ENCODE assay signal across 24 cellular contexts in the genomic region with DNA sequence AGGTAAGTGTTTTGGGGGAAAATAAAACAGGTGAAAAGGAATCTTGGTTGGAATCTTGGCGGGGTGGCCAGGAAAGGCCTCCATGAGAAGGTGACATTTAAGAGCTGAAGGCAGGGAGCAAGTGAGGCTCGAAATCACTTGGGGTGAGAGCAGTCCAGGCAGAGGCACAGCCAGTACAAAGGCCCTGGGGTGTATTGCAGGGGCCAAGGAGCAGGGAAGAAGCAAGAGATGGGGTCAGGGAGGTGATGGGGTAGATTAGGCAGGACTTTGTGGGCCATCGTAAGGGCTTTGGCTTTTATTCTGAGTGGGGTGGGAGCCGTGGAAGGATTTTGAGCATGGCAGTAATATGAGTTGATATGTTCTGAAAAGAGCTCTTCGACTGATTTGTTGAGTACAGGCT.
"Had no signal": no experiment of that assay in that cellular context is flagged by ENCODE, and none has a peak within 500 bp of the region (broad histone marks: within the 10 kb centered on the region; RNA-seq: fewer than 3 reads in every experiment).

No MANE protein-coding gene starts in this region.

- H3K27ac Mint-ChIP-seq: immature natural killer cell; memory B cell; nephron progenitor cell; neural progenitor cell; progenitor cell of endocrine pancreas; stimulated activated memory B cell treated with anti-CD40 and anti-IgM and Interleukin-4, amounts not matched to agents 10 μg/mL and 1 μg/mL and 100 μg/mL, for 72 hours had no signal

- H3K9ac ChIP-seq: neural progenitor cell had no signal

- H3K4me3 ChIP-seq: heart left ventricle, left ventricle myocardium inferior, neural progenitor cell, ovary, right atrium auricular region, right lobe of liver, smooth muscle cell, transverse colon, upper lobe of right lung, uterus had no signal

- H3K36me3 ChIP-seq: heart left ventricle, left ventricle myocardium inferior, neural progenitor cell, ovary, right atrium auricular region, right lobe of liver, transverse colon, upper lobe of right lung, uterus had no signal

- DNase-seq: heart left ventricle; hypothalamus; immature natural killer cell; left ventricle myocardium inferior; naive thymus-derived CD8-positive, alpha-beta T cell; nephron progenitor cell; ovary; right lobe of liver; stimulated activated CD4-positive, alpha-beta T cell treated with anti-CD3 and anti-CD28 coated beads, Interleukin-1b, Interleukin-23, amount 100 ng/mL, for 48 hours; stimulated activated CD4-positive, alpha-beta T cell treated with anti-CD3 and anti-CD28 coated beads, Interleukin-2, amount 100 ng/mL, for 48 hours; stimulated activated CD4-positive, alpha-beta T cell treated with anti-CD3 and anti-CD28 coated beads, Interleukin-4, amount 100 ng/mL, for 4 hours; stimulated activated CD8-positive, alpha-beta memory T cell treated with anti-CD3 and anti-CD28 coated beads, Interleukin-4, amount 100 ng/mL, for 48 hours; stimulated activated naive CD4-positive, alpha-beta T cell treated with Interleukin-2 at 50 U/mL for 16 hours; stimulated activated naive CD8-positive, alpha-beta T cell treated with anti-CD3 and anti-CD28 coated beads, Interleukin-15, amount 100 ng/mL, for 72 hours; substantia nigra; transverse colon; upper lobe of right lung; uterus had no signal

- H3K4me3 Mint-ChIP-seq: immature natural killer cell; memory B cell; naive thymus-derived CD8-positive, alpha-beta T cell; nephron progenitor cell; neural progenitor cell; stimulated activated memory B cell treated with anti-CD40 and anti-IgM and Interleukin-4, amounts not matched to agents 10 μg/mL and 1 μg/mL and 100 μg/mL, for 72 hours; stimulated activated naive CD8-positive, alpha-beta T cell treated with anti-CD3 and anti-CD28 coated beads, Interleukin-15, amount 100 ng/mL, for 72 hours had no signal

- H3K9me3 ChIP-seq: ovary, right lobe of liver, upper lobe of right lung, uterus had no signal

- H3K4me2 ChIP-seq: neural progenitor cell, smooth muscle cell had no signal

- H3K27me3 ChIP-seq: neural progenitor cell, ovary, right atrium auricular region, right lobe of liver, transverse colon, upper lobe of right lung, uterus had no signal

- H3K4me1 Mint-ChIP-seq: stimulated activated memory B cell treated with anti-CD40 and anti-IgM and Interleukin-4, amounts not matched to agents 10 μg/mL and 1 μg/mL and 100 μg/mL, for 72 hours had no signal

- H3K36me3 Mint-ChIP-seq: memory B cell had no signal

- H3K27ac ChIP-seq: neural progenitor cell, ovary, right atrium auricular region, right lobe of liver, transverse colon, upper lobe of right lung had no signal

- H2AFZ ChIP-seq: neural progenitor cell had no signal

- H3K4me1 ChIP-seq: neural progenitor cell, right lobe of liver had no signal

- H3K27me3 Mint-ChIP-seq: stimulated activated memory B cell treated with anti-CD40 and anti-IgM and Interleukin-4, amounts not matched to agents 10 μg/mL and 1 μg/mL and 100 μg/mL, for 72 hours; stimulated activated naive CD8-positive, alpha-beta T cell treated with anti-CD3 and anti-CD28 coated beads, Interleukin-15, amount 100 ng/mL, for 72 hours had no signal
